9 cellular contexts compared by ENCODE assay signal in the genomic region with DNA sequence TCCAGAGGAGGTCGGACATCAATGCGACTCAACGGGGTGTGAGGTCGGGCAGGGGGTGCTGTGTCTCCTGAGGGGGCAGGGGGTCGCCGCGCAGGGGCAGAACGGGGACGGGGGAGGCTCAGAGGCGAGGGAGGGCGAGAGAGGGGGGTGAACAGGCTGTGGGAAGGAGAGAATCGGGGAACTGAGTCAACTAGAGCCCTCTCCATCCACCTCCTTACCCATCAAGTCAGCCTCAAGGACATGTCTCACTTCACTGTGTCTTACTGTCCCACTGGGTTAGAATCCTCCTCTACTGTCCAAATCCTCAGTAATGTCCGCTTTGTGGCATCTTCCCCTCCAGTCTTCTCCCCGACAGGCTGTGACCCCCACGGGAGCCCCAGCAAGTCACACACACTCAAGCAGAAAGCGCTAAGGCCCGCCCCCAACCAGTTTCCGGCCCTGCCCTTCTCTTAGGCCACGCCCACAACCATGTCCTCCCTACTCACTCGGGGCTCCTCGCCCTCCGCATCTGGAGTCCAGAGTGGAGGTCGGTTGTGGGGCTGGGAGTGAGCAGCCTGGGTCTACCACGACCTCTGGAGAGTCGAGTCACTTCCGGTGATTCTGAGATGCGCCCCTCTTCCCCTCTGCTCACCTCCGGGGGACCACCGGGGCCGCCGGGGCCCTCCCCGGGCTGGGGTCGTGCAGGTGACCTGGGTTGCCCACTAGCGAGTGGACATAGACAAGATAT. TPM values are rescaled to one million over a fixed set of nuclear protein-coding genes. Genes with fewer than 3 reads are reported as not detected.
DNase-seq lines count a peak whose midpoint lies in the region; ATAC-seq and TF ChIP-seq lines count a peak whose summit lies in the region.
"Had no signal": no experiment of that assay in that cellular context is flagged by ENCODE, and none has a peak within 500 bp of the region (broad histone marks: within the 10 kb centered on the region; RNA-seq: fewer than 3 reads in every experiment).

No MANE protein-coding gene starts in this region.

- intact Hi-C loops in Right ventricle myocardium inferior (cut with DNase I) (no loop called here), cardiac septum (cut with DNase I) (no loop called here), left ventricle myocardium inferior (cut with micrococcal nuclease) (no loop called here)

- H3K27me3 ChIP-seq in left ventricle myocardium inferior (ENCODE audit: low read depth), result no peaks in the 10 kb centered on the region

- H3K4me3 ChIP-seq in left ventricle myocardium inferior, result peak overlapping the region; percentile 32
- H3K4me3 ChIP-seq in coronary artery, result no peak overlapping the region

- H3K36me3 ChIP-seq in left ventricle myocardium inferior, result no peaks in the 10 kb centered on the region

- no peak for TF ChIP-seq CTCF in left ventricle myocardium inferior (IDR thresholded peaks at IDR 0.05; ENCODE audit: borderline replicate concordance)
- TF ChIP-seq CTCF in coronary artery (IDR thresholded peaks at IDR 0.05), result no peak

- peaks cover 5% of the 10 kb centered on the region for H3K4me1 ChIP-seq in left ventricle myocardium inferior

- no peaks in the 10 kb centered on the region for H3K9me3 ChIP-seq in left ventricle myocardium inferior (replicated peaks)

- DNase-seq in Right ventricle myocardium inferior (ENCODE audit: missing footprints) (no peak), cardiac septum (ENCODE audit: low spot score) (no peak), left ventricle myocardium inferior (peak; percentile 40), coronary artery (ENCODE audit: low spot score) (no peak), Kasumi-1 (lab: John Stamatoyannopoulos, UW) (no peak)
- DNase-seq in activated CD4-positive, alpha-beta T cell treated with anti-CD3 and anti-CD28 coated beads, Interleukin-2, amount 50 U/mL, for 48 hours, result peak; percentile 81 to 86
- peak; percentile 91 for DNase-seq in stimulated activated CD8-positive, alpha-beta memory T cell treated with anti-CD3 and anti-CD28 coated beads, Interleukin-4, amount 100 ng/mL, for 48 hours

- no peak overlapping the region for H3K27ac ChIP-seq in left ventricle myocardium inferior (replicated peaks)
- H3K27ac ChIP-seq in coronary artery, result no peak overlapping the region

- ATAC-seq in Right ventricle myocardium inferior, result peak; percentile 3
- ATAC-seq in SK-N-SH treated with all-trans-retinoic acid at 6 μM for 48 hours, result no peak; the same call in 2 of the 3 replicates

TF ChIP-seq in SK-N-SH treated with all-trans-retinoic acid at 6 μM for 48 hours, 23 proteins besides CTCF, POLR2A, EP300 and RAD21:
- no peak for TF ChIP-seq ZNF8 (CRISPR knock-in tag; IDR thresholded peaks at IDR 0.05)
- no peak for TF ChIP-seq ZFP3 (CRISPR knock-in tag; IDR thresholded peaks at IDR 0.05)
- TF ChIP-seq RARB (CRISPR knock-in tag; IDR thresholded peaks at IDR 0.05), result no peak
- TF ChIP-seq, protein P1, sequence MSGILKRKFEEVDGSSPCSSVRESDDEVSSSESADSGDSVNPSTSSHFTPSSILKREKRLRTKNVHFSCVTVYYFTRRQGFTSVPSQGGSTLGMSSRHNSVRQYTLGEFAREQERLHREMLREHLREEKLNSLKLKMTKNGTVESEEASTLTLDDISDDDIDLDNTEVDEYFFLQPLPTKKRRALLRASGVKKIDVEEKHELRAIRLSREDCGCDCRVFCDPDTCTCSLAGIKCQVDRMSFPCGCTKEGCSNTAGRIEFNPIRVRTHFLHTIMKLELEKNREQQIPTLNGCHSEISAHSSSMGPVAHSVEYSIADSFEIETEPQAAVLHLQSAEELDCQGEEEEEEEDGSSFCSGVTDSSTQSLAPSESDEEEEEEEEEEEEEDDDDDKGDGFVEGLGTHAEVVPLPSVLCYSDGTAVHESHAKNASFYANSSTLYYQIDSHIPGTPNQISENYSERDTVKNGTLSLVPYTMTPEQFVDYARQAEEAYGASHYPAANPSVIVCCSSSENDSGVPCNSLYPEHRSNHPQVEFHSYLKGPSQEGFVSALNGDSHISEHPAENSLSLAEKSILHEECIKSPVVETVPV (CRISPR knock-in tag; IDR thresholded peaks at IDR 0.05), result no peak
- no peak for TF ChIP-seq TCF4 (CRISPR knock-in tag; IDR thresholded peaks at IDR 0.05; ENCODE audit: borderline replicate concordance)
- no peak for TF ChIP-seq ESRRG (CRISPR knock-in tag; IDR thresholded peaks at IDR 0.05)
- TF ChIP-seq, protein P2, sequence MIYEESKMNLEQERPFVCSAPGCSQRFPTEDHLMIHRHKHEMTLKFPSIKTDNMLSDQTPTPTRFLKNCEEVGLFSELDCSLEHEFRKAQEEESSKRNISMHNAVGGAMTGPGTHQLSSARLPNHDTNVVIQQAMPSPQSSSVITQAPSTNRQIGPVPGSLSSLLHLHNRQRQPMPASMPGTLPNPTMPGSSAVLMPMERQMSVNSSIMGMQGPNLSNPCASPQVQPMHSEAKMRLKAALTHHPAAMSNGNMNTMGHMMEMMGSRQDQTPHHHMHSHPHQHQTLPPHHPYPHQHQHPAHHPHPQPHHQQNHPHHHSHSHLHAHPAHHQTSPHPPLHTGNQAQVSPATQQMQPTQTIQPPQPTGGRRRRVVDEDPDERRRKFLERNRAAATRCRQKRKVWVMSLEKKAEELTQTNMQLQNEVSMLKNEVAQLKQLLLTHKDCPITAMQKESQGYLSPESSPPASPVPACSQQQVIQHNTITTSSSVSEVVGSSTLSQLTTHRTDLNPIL (CRISPR knock-in tag; IDR thresholded peaks at IDR 0.05; ENCODE audit: low read depth), result no peak
- TF ChIP-seq CSDC2 (CRISPR knock-in tag; IDR thresholded peaks at IDR 0.05), result no peak

RNA-seq across cellular contexts. Expression of a gene that starts 9.3 kb away (rescaled TPM):
- total RNA-seq in Right ventricle myocardium inferior (23.8 TPM), cardiac septum (106 TPM), left ventricle myocardium inferior (24.7 TPM)

RNA-seq across cellular contexts. Expression of a gene that starts 13.1 kb away (rescaled TPM):
- total RNA-seq in Right ventricle myocardium inferior, result 64.8 TPM
- 87.0 TPM for total RNA-seq in cardiac septum
- 76.4 TPM for total RNA-seq in left ventricle myocardium inferior

RNA-seq across cellular contexts. Expression of a gene that starts 22.9 kb away (rescaled TPM):
- total RNA-seq in Right ventricle myocardium inferior, result 1.0 TPM
- 1.9 TPM for total RNA-seq in cardiac septum
- 1.8 TPM for total RNA-seq in left ventricle myocardium inferior

RNA-seq across cellular contexts. Expression of a gene that starts 39.4 kb away (rescaled TPM):
- not detected for total RNA-seq in Right ventricle myocardium inferior
- total RNA-seq in cardiac septum, result 0.67 TPM
- total RNA-seq in left ventricle myocardium inferior, result 0.55 TPM
- total RNA-seq: activated CD8-positive, alpha-beta memory T cell treated with anti-CD3 and anti-CD28 coated beads for 36 hours had no signal

RNA-seq across cellular contexts. Expression of a gene that starts 41.0 kb away (rescaled TPM):
- total RNA-seq in Right ventricle myocardium inferior (246 TPM), cardiac septum (276 TPM), left ventricle myocardium inferior (221 TPM)

Comparison
In these comparisons a context has a peak if more than half of its experiments do, and no peak if none do; other contexts are left out.
1. DNase-seq: peak in activated CD4-positive, alpha-beta T cell treated with anti-CD3 and anti-CD28 coated beads, Interleukin-2, amount 50 U/mL, for 48 hours (2 of 2), left ventricle myocardium inferior (single experiment) and stimulated activated CD8-positive, alpha-beta memory T cell treated with anti-CD3 and anti-CD28 coated beads, Interleukin-4, amount 100 ng/mL, for 48 hours (single experiment); none in Right ventricle myocardium inferior (single experiment), cardiac septum (single experiment), coronary artery (single experiment) and Kasumi-1 (0 of 2).